Comparison of ENCODE assay signal across 26 cellular contexts in the genomic region with DNA sequence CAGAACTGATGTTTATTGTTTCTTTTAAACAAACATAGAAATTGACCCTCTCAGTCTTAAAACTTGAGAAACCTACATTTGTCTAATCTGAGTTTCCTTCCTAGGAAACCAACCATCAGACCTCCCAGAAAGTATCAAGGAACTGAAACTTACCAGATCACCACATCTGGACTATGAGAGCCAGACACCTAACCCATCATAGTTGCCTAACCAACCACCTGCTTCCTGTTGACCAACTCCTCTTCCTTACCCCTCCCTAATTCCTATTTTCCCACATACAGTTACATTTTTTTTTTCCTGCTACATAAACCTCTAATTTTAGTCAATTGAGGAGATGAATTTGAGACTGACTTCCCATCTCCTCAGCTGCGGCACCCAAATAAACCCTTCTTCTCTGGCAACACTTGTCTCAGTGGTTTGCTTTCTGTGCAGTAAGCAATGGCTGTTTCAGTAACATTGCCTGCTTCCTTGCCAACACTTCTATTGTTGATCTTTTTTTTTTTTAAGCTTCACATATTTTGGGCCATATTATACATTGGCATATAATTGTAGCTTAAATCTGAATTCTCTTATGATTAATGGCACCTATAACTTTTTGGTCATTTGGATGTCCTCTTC. TPM values are rescaled to one million over a fixed set of nuclear protein-coding genes. Genes with fewer than 3 reads are reported as not detected.
DNase-seq lines count a peak whose midpoint lies in the region; ATAC-seq and TF ChIP-seq lines count a peak whose summit lies in the region.
"Had no signal": no experiment of that assay in that cellular context is flagged by ENCODE, and none has a peak within 500 bp of the region (broad histone marks: within the 10 kb centered on the region; RNA-seq: fewer than 3 reads in every experiment).

No MANE protein-coding gene starts in this region.

- no peaks in the 10 kb centered on the region for H3K36me3 ChIP-seq in thyroid gland
- H3K36me3 ChIP-seq: breast epithelium, upper lobe of left lung, WERI-Rb-1 had no signal

- CTCF ChIA-PET in activated B cell treated with CpG ODN at 0.5 μM for 24 hours (lab: Charles Lee): no interaction called here
- CTCF ChIA-PET in activated CD4-positive, alpha-beta memory T cell treated with anti-CD3 and anti-CD28 coated beads, Interleukin-2, amount 10 ng/mL, durations not matched to agents 7 days and 5 days (lab: Charles Lee): no interaction called here

- no peak for DNase-seq in natural killer cell treated with Interleukin-12 subunit alpha and Interleukin-12 subunit beta and Interleukin-15 and Interleukin-18, amount 100 ng/mL, for 72 hours (ENCODE audit: low spot score)
- DNase-seq in natural killer cell (no peak), NB4 (ENCODE audit: low read depth) (peak; percentile 62), activated B cell treated with CpG ODN at 0.5 μM for 24 hours (no peak), caudate nucleus (lab: John Stamatoyannopoulos, UW) (no peak), thyroid gland (no peak), HT-29 (ENCODE audit: low spot score) (no peak)
- DNase-seq in activated CD4-positive, alpha-beta memory T cell treated with anti-CD3 and anti-CD28 coated beads, Interleukin-2, amount 10 ng/mL, durations not matched to agents 7 days and 5 days: no peak
- DNase-seq: activated gamma-delta T cell treated with Interleukin-2 at 50 U/mL for 16 hours; activated T-cell treated with anti-CD3 and anti-CD28 coated beads for 4 hours; amniotic stem cell; CD4-positive, CD25-positive, alpha-beta regulatory T cell; cortex of kidney; glutamatergic neuron; H7; left cardiac atrium; mesendoderm; naive thymus-derived CD8-positive, alpha-beta T cell; NCI-H446; right cardiac atrium; SK-N-SH; T-helper 2 cell; upper lobe of left lung; WERI-Rb-1 had no signal

- H3K4me3 ChIP-seq in NB4 (ENCODE audit: low read depth, low read length) (no peak overlapping the region), thyroid gland (replicated peaks in 1 of 3) (no peak overlapping the region)
- H3K4me3 ChIP-seq: breast epithelium, upper lobe of left lung had no signal

- POLR2A ChIA-PET in activated B cell treated with CpG ODN at 0.5 μM for 24 hours (lab: Charles Lee): no interaction called here
- POLR2A ChIA-PET in activated CD4-positive, alpha-beta memory T cell treated with anti-CD3 and anti-CD28 coated beads, Interleukin-2, amount 10 ng/mL, durations not matched to agents 7 days and 5 days (lab: Charles Lee): no interaction called here

- TF ChIP-seq POLR2A in NB4 (IDR thresholded peaks at IDR 0.05; ENCODE audit: extremely low read depth, insufficient read length) (no peak), thyroid gland (IDR thresholded peaks at IDR 0.05) (no peak)

- H3K9me3 ChIP-seq in thyroid gland: no peaks in the 10 kb centered on the region
- H3K9me3 ChIP-seq: breast epithelium, SK-N-SH, upper lobe of left lung had no signal

- H3K27me3 ChIP-seq in thyroid gland: no peaks in the 10 kb centered on the region
- H3K27me3 ChIP-seq: breast epithelium, upper lobe of left lung had no signal

- peaks cover 7% of the 10 kb centered on the region for H3K9me3 Mint-ChIP-seq in natural killer cell treated with Interleukin-12 subunit alpha and Interleukin-12 subunit beta and Interleukin-15 and Interleukin-18, amount 100 ng/mL, for 72 hours
- H3K9me3 Mint-ChIP-seq in natural killer cell (no peaks in the 10 kb centered on the region), activated B cell treated with CpG ODN at 0.5 μM for 24 hours (peaks cover 6% of the 10 kb centered on the region)
- peaks cover 2% of the 10 kb centered on the region for H3K9me3 Mint-ChIP-seq in activated CD4-positive, alpha-beta memory T cell treated with anti-CD3 and anti-CD28 coated beads, Interleukin-2, amount 10 ng/mL, durations not matched to agents 7 days and 5 days

- intact Hi-C loops in natural killer cell (cut with micrococcal nuclease): no loop called here
- intact Hi-C loops in activated B cell treated with CpG ODN at 0.5 μM for 24 hours (cut with micrococcal nuclease): no loop called here
- intact Hi-C loops in thyroid gland (cut with DNase I): no loop called here

- peak overlapping the region in 1 of 2 donors; percentile 58 for H3K27ac Mint-ChIP-seq in natural killer cell treated with Interleukin-12 subunit alpha and Interleukin-12 subunit beta and Interleukin-15 and Interleukin-18, amount 100 ng/mL, for 72 hours
- no peak overlapping the region for H3K27ac Mint-ChIP-seq in natural killer cell
- no peak overlapping the region for H3K27ac Mint-ChIP-seq in activated B cell treated with CpG ODN at 0.5 μM for 24 hours
- H3K27ac Mint-ChIP-seq in activated CD4-positive, alpha-beta memory T cell treated with anti-CD3 and anti-CD28 coated beads, Interleukin-2, amount 10 ng/mL, durations not matched to agents 7 days and 5 days: no peak overlapping the region
- H3K27ac Mint-ChIP-seq: CD4-positive, CD25-positive, alpha-beta regulatory T cell had no signal

- H3K4me1 ChIP-seq in thyroid gland: no peaks in the 10 kb centered on the region
- H3K4me1 ChIP-seq: breast epithelium, upper lobe of left lung had no signal

- H3K27me3 Mint-ChIP-seq in natural killer cell treated with Interleukin-12 subunit alpha and Interleukin-12 subunit beta and Interleukin-15 and Interleukin-18, amount 100 ng/mL, for 72 hours: no peaks in the 10 kb centered on the region
- H3K27me3 Mint-ChIP-seq in natural killer cell (ENCODE audit: low read depth in 2 of 2) (no peaks in the 10 kb centered on the region), activated B cell treated with CpG ODN at 0.5 μM for 24 hours (no peaks in the 10 kb centered on the region)
- peaks cover 18% of the 10 kb centered on the region for H3K27me3 Mint-ChIP-seq in activated CD4-positive, alpha-beta memory T cell treated with anti-CD3 and anti-CD28 coated beads, Interleukin-2, amount 10 ng/mL, durations not matched to agents 7 days and 5 days
- H3K27me3 Mint-ChIP-seq: CD4-positive, CD25-positive, alpha-beta regulatory T cell; naive thymus-derived CD8-positive, alpha-beta T cell had no signal

- H3K36me3 Mint-ChIP-seq in natural killer cell treated with Interleukin-12 subunit alpha and Interleukin-12 subunit beta and Interleukin-15 and Interleukin-18, amount 100 ng/mL, for 72 hours: peaks cover 18% of the 10 kb centered on the region
- peaks cover 1% of the 10 kb centered on the region for H3K36me3 Mint-ChIP-seq in natural killer cell
- H3K36me3 Mint-ChIP-seq in activated B cell treated with CpG ODN at 0.5 μM for 24 hours (ENCODE audit: low read depth): no peaks in the 10 kb centered on the region
- no peaks in the 10 kb centered on the region for H3K36me3 Mint-ChIP-seq in activated CD4-positive, alpha-beta memory T cell treated with anti-CD3 and anti-CD28 coated beads, Interleukin-2, amount 10 ng/mL, durations not matched to agents 7 days and 5 days (ENCODE audit: low read depth)
- H3K36me3 Mint-ChIP-seq: CD4-positive, CD25-positive, alpha-beta regulatory T cell had no signal

- no peak for TF ChIP-seq CTCF in natural killer cell (IDR thresholded peaks at IDR 0.05)
- no peak for TF ChIP-seq CTCF in NB4 (IDR thresholded peaks at IDR 0.05; ENCODE audit: low read depth, low read length)
- no peak for TF ChIP-seq CTCF in activated B cell treated with CpG ODN at 0.5 μM for 24 hours (IDR thresholded peaks at IDR 0.05)
- TF ChIP-seq CTCF in thyroid gland (IDR thresholded peaks at IDR 0.05): no peak

- peak overlapping the region; percentile 9 for H3K4me3 Mint-ChIP-seq in natural killer cell treated with Interleukin-12 subunit alpha and Interleukin-12 subunit beta and Interleukin-15 and Interleukin-18, amount 100 ng/mL, for 72 hours
- H3K4me3 Mint-ChIP-seq in natural killer cell (no peak overlapping the region), activated B cell treated with CpG ODN at 0.5 μM for 24 hours (peak overlapping the region; percentile 41)
- no peak overlapping the region for H3K4me3 Mint-ChIP-seq in activated CD4-positive, alpha-beta memory T cell treated with anti-CD3 and anti-CD28 coated beads, Interleukin-2, amount 10 ng/mL, durations not matched to agents 7 days and 5 days
- H3K4me3 Mint-ChIP-seq: CD4-positive, CD25-positive, alpha-beta regulatory T cell; naive thymus-derived CD8-positive, alpha-beta T cell had no signal

- H3K4me1 Mint-ChIP-seq in natural killer cell treated with Interleukin-12 subunit alpha and Interleukin-12 subunit beta and Interleukin-15 and Interleukin-18, amount 100 ng/mL, for 72 hours (ENCODE audit: low read depth in 2 of 2): peaks cover 14 to 23% of the 10 kb centered on the region in 2 donors
- H3K4me1 Mint-ChIP-seq in natural killer cell: peaks cover 20 to 21% of the 10 kb centered on the region in 2 donors
- H3K4me1 Mint-ChIP-seq in activated B cell treated with CpG ODN at 0.5 μM for 24 hours: peaks cover 11% of the 10 kb centered on the region
- H3K4me1 Mint-ChIP-seq in activated CD4-positive, alpha-beta memory T cell treated with anti-CD3 and anti-CD28 coated beads, Interleukin-2, amount 10 ng/mL, durations not matched to agents 7 days and 5 days: peaks cover 5% of the 10 kb centered on the region

- H3K27ac ChIP-seq in caudate nucleus (ENCODE audit: low read depth, low read length): no peak overlapping the region
- H3K27ac ChIP-seq in thyroid gland: no peak overlapping the region
- H3K27ac ChIP-seq: breast epithelium, upper lobe of left lung, WERI-Rb-1 had no signal

- 78 to 92% methylated on average over 1 of the region's 1 CpG for WGBS in thyroid gland, 2 donors

- ATAC-seq in natural killer cell treated with Interleukin-12 subunit alpha and Interleukin-12 subunit beta and Interleukin-15 and Interleukin-18, amount 100 ng/mL, for 72 hours: no peak
- ATAC-seq in natural killer cell (no peak), activated B cell treated with CpG ODN at 0.5 μM for 24 hours (ENCODE audit: low read depth) (no peak)
- ATAC-seq: left cardiac atrium; naive thymus-derived CD8-positive, alpha-beta T cell; right cardiac atrium had no signal

RNA-seq across cellular contexts. Expression of a gene that starts 34.3 kb away (rescaled TPM):
- total RNA-seq in natural killer cell treated with Interleukin-12 subunit alpha and Interleukin-12 subunit beta and Interleukin-15 and Interleukin-18, amount 100 ng/mL, for 72 hours: 100 to 1,000 TPM in 1 of 2 donors, 10 to 100 TPM in 1; 58.2 to 197 TPM
- total RNA-seq in natural killer cell (100 to 1,000 TPM; 568 to 782 (median 688) TPM), activated B cell treated with CpG ODN at 0.5 μM for 24 hours (0.24 and 0.27 TPM in 2 replicates), thyroid gland (1 to 10 TPM; 1.1 to 3.8 (median 2.5) TPM)
- total RNA-seq in activated CD4-positive, alpha-beta memory T cell treated with anti-CD3 and anti-CD28 coated beads, Interleukin-2, amount 10 ng/mL, durations not matched to agents 7 days and 5 days: 1 to 10 TPM in 1 of 2 experiments, under 1 TPM in 1; 0.65 to 1.1 TPM
- total RNA-seq in HT-29 (2014; rRNA removed; shearing (Covaris generic)): not detected in 2 replicates

RNA-seq across cellular contexts. Expression of a gene that starts 47.8 kb away (rescaled TPM):
- total RNA-seq in natural killer cell treated with Interleukin-12 subunit alpha and Interleukin-12 subunit beta and Interleukin-15 and Interleukin-18, amount 100 ng/mL, for 72 hours: 100 to 1,000 TPM in 1 of 2 donors, 10 to 100 TPM in 1; 80.4 to 126 TPM
- 100 to 1,000 TPM; 398 to 543 (median 515) TPM for total RNA-seq in natural killer cell
- 0.56 and 0.98 TPM in 2 replicates for total RNA-seq in activated B cell treated with CpG ODN at 0.5 μM for 24 hours
- 1 to 10 TPM; 1.1 to 6.4 (median 3.8) TPM for total RNA-seq in thyroid gland
- under 1 TPM; 0.43 to 0.93 TPM for total RNA-seq in activated CD4-positive, alpha-beta memory T cell treated with anti-CD3 and anti-CD28 coated beads, Interleukin-2, amount 10 ng/mL, durations not matched to agents 7 days and 5 days
- 0.05 TPM in 1 of 2 replicates, not detected in the other for total RNA-seq in HT-29 (2014; rRNA removed; shearing (Covaris generic))
- total RNA-seq: fibroblast of lung, H7 had no signal

Comparison
In these comparisons a context has a peak if more than half of its experiments do, and no peak if none do; other contexts are left out.
1. H3K4me3 Mint-ChIP-seq: peak in natural killer cell treated with Interleukin-12 subunit alpha and Interleukin-12 subunit beta and Interleukin-15 and Interleukin-18, amount 100 ng/mL, for 72 hours (single experiment) and activated B cell treated with CpG ODN at 0.5 μM for 24 hours (single experiment); none in natural killer cell (single experiment) and activated CD4-positive, alpha-beta memory T cell treated with anti-CD3 and anti-CD28 coated beads, Interleukin-2, amount 10 ng/mL, durations not matched to agents 7 days and 5 days (single experiment).
2. RNA of a gene that starts 34.3 kb away (total RNA-seq): 568 to 782 TPM in natural killer cell and 58.2 to 197 TPM in natural killer cell treated with Interleukin-12 subunit alpha and Interleukin-12 subunit beta and Interleukin-15 and Interleukin-18, amount 100 ng/mL, for 72 hours; 1.1 to 3.8 TPM in thyroid gland, 0.65 to 1.1 TPM in activated CD4-positive, alpha-beta memory T cell treated with anti-CD3 and anti-CD28 coated beads, Interleukin-2, amount 10 ng/mL, durations not matched to agents 7 days and 5 days, 0.24 to 0.27 TPM in activated B cell treated with CpG ODN at 0.5 μM for 24 hours and not detected in HT-29; every median in the first group is over 10 times any median in the second.
3. RNA of a gene that starts 47.8 kb away (total RNA-seq): 398 to 543 TPM in natural killer cell and 80.4 to 126 TPM in natural killer cell treated with Interleukin-12 subunit alpha and Interleukin-12 subunit beta and Interleukin-15 and Interleukin-18, amount 100 ng/mL, for 72 hours; 1.1 to 6.4 TPM in thyroid gland, 0.56 to 0.98 TPM in activated B cell treated with CpG ODN at 0.5 μM for 24 hours, 0.43 to 0.93 TPM in activated CD4-positive, alpha-beta memory T cell treated with anti-CD3 and anti-CD28 coated beads, Interleukin-2, amount 10 ng/mL, durations not matched to agents 7 days and 5 days and 0.05 TPM in HT-29; every median in the first group is over 10 times any median in the second.